In the genomic region with DNA sequence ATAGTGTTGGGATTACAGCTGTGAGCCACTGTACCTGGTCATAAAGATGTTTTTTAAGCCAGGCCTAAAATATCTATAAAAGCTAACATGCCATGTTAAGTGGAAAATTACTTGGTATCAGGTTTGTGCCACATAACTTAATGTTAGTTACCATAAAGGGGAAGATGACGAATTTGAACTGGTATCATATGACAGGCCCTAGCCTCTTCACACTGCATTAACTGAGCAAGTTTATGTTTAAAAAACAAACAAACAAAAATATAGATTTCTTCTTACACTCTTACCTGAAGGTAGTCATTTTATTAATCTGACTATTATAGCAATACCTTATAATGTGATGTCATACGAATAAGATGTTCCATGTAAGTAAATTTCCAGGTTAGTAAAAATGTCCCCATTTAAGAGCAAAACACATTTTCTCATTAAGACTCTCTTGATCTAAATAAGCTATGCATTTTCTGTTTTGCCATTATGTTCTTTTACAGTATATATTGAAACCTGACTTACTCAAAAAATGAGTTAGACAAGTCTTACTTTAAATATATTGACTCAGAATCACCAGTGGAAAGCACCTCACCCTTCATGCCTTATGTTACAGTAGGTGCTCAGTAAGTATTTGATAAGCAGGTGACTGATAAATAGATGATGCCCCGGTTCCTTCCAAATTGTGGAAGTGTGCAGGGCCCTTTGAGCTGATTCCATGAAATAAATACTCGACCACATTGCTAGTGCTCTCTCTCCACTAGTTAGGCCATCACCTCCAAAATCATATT, we compare ENCODE assay signal across 1 cellular context.
TF ChIP-seq lines count a peak whose summit lies in the region.

No MANE protein-coding gene starts in this region.

TF ChIP-seq in GM12878, 131 proteins besides CTCF, POLR2A, EP300 and RAD21 (continued from another document):
- TF ChIP-seq PRDM15 (CRISPR knock-in tag; IDR thresholded peaks at IDR 0.05) (no peak), RELA (IDR thresholded peaks at IDR 0.05; ENCODE audit: borderline replicate concordance, partially characterized antibody) (peak; percentile 53), NFIC (IDR thresholded peaks at IDR 0.05; ENCODE audit: low read depth, low read length) (peak; percentile 62; the same call in 1 of the 2 replicates), ZBTB40 (IDR thresholded peaks at IDR 0.05; ENCODE audit: borderline replicate concordance) (no peak), RELB (IDR thresholded peaks at IDR 0.05; ENCODE audit: low read depth) (peak; percentile 34; the same call in 1 of the 2 replicates), PAX5 (IDR thresholded peaks at IDR 0.05; ENCODE audit: borderline replicate concordance, low read depth, low read length) (no peak), BHLHE40 (IDR thresholded peaks at IDR 0.05; ENCODE audit: borderline replicate concordance in 1 of 2, low read depth in 2 of 2, low read length in 1 of 2) (peak in 1 of 2 experiments; percentile 21; a peak in 1 of 4 replicates), TCF12 (IDR thresholded peaks at IDR 0.05; ENCODE audit: low read depth, low read length) (no peak), POU2F2 (IDR thresholded peaks at IDR 0.05; ENCODE audit: borderline replicate concordance, low read depth, low read length) (no peak), KDM1A (IDR thresholded peaks at IDR 0.05; ENCODE audit: borderline replicate concordance) (no peak)
- TF ChIP-seq, protein P1, sequence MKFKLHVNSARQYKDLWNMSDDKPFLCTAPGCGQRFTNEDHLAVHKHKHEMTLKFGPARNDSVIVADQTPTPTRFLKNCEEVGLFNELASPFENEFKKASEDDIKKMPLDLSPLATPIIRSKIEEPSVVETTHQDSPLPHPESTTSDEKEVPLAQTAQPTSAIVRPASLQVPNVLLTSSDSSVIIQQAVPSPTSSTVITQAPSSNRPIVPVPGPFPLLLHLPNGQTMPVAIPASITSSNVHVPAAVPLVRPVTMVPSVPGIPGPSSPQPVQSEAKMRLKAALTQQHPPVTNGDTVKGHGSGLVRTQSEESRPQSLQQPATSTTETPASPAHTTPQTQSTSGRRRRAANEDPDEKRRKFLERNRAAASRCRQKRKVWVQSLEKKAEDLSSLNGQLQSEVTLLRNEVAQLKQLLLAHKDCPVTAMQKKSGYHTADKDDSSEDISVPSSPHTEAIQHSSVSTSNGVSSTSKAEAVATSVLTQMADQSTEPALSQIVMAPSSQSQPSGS (IDR thresholded peaks at IDR 0.05; ENCODE audit: low read length): peak; percentile 36; the same call in 1 of the 2 replicates
